ENCODE assay signal across 2 cellular contexts in the genomic region with DNA sequence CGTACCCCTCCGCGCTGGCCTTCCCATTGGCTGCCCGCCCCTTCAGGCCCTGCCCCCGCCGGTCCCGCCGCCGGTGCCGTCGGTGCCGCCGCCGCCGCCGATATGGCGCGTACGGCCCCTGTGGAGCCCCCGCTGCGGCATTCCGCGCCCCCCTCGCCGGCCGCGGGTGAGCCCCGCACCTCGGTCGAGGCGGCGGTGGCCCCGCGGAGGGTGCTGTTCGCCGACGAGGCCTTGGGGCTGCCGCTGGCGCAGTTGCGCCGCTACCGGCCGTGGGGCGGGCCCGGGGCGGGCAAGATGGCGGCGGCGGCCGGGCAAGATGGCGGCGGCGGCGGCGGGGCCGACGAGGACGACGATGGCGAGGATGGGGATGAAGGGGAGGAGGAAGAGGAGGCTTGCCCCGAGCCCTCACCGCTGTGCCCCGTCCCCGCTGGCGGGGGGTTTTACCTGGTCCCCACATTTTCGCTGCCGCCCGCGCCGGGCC.
TF ChIP-seq lines count a peak whose summit lies in the region.

Gene PPP1R3F (plus strand): TSS at position 26 of the 481 bp plus-strand sequence. CDS start 77 bp downstream, at position 103.

TF ChIP-seq in K562, 482 proteins besides CTCF, POLR2A, EP300 and RAD21 (continued from another document):
- TF ChIP-seq PBX2 (CRISPR knock-in tag; IDR thresholded peaks at IDR 0.05; ENCODE audit: low read depth) (no peak), PBX2 (tag; conservative IDR thresholded peaks at IDR 0.05; ENCODE audit: low read depth) (no peak), ZNF551 (CRISPR knock-in tag; IDR thresholded peaks at IDR 0.05) (no peak), TBP (optimal IDR thresholded peaks at IDR 0.05; ENCODE audit: low read depth, low read length) (peak; percentile 7), POLR2G (IDR thresholded peaks at IDR 0.05; ENCODE audit: low read depth, low read length) (peak; percentile 79), PHF8 (IDR thresholded peaks at IDR 0.05; ENCODE audit: borderline replicate concordance, low read length) (peak; percentile 62; the same call in 1 of the 2 replicates), RBFOX2 (IDR thresholded peaks at IDR 0.05; ENCODE audit: low read depth, low read length) (peak; percentile 65; the same call in 1 of the 2 replicates)
- TF ChIP-seq, protein P1, sequence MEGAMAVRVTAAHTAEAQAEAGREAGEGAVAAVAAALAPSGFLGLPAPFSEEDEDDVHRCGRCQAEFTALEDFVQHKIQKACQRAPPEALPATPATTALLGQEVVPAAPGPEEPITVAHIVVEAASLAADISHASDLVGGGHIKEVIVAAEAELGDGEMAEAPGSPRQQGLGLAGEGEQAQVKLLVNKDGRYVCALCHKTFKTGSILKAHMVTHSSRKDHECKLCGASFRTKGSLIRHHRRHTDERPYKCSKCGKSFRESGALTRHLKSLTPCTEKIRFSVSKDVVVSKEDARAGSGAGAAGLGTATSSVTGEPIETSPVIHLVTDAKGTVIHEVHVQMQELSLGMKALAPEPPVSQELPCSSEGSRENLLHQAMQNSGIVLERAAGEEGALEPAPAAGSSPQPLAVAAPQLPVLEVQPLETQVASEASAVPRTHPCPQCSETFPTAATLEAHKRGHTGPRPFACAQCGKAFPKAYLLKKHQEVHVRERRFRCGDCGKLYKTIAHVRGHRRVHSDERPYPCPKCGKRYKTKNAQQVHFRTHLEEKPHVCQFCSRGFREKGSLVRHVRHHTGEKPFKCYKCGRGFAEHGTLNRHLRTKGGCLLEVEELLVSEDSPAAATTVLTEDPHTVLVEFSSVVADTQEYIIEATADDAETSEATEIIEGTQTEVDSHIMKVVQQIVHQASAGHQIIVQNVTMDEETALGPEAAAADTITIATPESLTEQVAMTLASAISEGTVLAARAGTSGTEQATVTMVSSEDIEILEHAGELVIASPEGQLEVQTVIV (CRISPR knock-in tag; IDR thresholded peaks at IDR 0.05; ENCODE audit: borderline replicate concordance): no peak
- TF ChIP-seq, protein P2, sequence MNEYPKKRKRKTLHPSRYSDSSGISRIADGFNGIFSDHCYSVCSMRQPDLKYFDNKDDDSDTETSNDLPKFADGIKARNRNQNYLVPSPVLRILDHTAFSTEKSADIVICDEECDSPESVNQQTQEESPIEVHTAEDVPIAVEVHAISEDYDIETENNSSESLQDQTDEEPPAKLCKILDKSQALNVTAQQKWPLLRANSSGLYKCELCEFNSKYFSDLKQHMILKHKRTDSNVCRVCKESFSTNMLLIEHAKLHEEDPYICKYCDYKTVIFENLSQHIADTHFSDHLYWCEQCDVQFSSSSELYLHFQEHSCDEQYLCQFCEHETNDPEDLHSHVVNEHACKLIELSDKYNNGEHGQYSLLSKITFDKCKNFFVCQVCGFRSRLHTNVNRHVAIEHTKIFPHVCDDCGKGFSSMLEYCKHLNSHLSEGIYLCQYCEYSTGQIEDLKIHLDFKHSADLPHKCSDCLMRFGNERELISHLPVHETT (CRISPR knock-in tag; conservative IDR thresholded peaks at IDR 0.05 in 1 of 2, IDR thresholded peaks at IDR 0.05 in 1 of 2): peak in 1 of 2 experiments; percentile 98; a peak in 2 of 4 replicates

TF ChIP-seq in HepG2, 621 proteins besides CTCF, POLR2A, EP300 and RAD21 (continued from another document):
- TF ChIP-seq ZHX2 (IDR thresholded peaks at IDR 0.05; ENCODE audit: low read depth): peak; percentile 77; the same call in 1 of the 2 replicates
- TF ChIP-seq ZHX2 (CRISPR knock-in tag; IDR thresholded peaks at IDR 0.05; ENCODE audit: borderline replicate concordance): no peak
- TF ChIP-seq ZNF441 (CRISPR knock-in tag; IDR thresholded peaks at IDR 0.05; ENCODE audit: borderline replicate concordance): no peak
- TF ChIP-seq IKZF1 (IDR thresholded peaks at IDR 0.05): no peak
- 0 out of 2 replicates have a peak, but pooled peaks have one; percentile 0 for TF ChIP-seq RARA (CRISPR knock-in tag; IDR thresholded peaks at IDR 0.05)
- no peak for TF ChIP-seq ZBTB20 (CRISPR knock-in tag; IDR thresholded peaks at IDR 0.05; ENCODE audit: borderline replicate concordance, low read depth)
- TF ChIP-seq HOXA3 (CRISPR knock-in tag; IDR thresholded peaks at IDR 0.05): peak; percentile 91
- no peak for TF ChIP-seq ZNF577 (CRISPR knock-in tag; IDR thresholded peaks at IDR 0.05; ENCODE audit: borderline replicate concordance, low read depth)
- TF ChIP-seq ZBTB2 (CRISPR knock-in tag; IDR thresholded peaks at IDR 0.05; ENCODE audit: low read depth): peak; percentile 98
TF ChIP-seq in HepG2: peak in this region for 18.
